In the genomic region with DNA sequence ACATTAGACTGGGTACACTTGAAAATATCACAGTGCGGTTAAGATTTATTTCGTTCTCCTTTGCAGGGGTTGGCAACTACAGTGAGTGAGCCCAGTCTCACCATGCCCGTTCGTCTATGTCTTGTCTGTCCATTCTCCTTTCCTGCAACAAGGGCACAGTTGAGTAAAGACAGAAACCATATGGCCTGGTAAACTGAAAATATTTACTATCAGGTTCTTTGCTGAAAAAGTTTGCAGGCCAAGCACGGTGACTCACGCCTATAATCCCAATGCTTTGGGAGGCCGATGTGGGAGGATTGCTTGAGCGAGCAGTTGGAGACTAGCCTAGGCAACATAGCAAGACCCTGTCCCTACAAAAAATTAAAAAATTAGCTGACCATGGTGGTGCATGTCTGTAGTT, we compare ENCODE assay signal across 16 cellular contexts. TPM values are rescaled to one million over a fixed set of nuclear protein-coding genes. Genes with fewer than 3 reads are reported as not detected.
DNase-seq lines count a peak whose midpoint lies in the region; ATAC-seq and TF ChIP-seq lines count a peak whose summit lies in the region.
"Had no signal": no experiment of that assay in that cellular context is flagged by ENCODE, and none has a peak within 500 bp of the region (broad histone marks: within the 10 kb centered on the region; RNA-seq: fewer than 3 reads in every experiment).

No MANE protein-coding gene starts in this region.

- in situ Hi-C loops in Panc1 (cut with HindIII; ENCODE audit: low pct_unique_long_range_greater_than_20kb, low sequenced_read_pairs), result no loop called here

- H3K27ac ChIP-seq in Panc1 (ENCODE audit: low read length), result no peak overlapping the region
- no peak overlapping the region for H3K27ac ChIP-seq in foreskin keratinocyte

- peaks cover 3% of the 10 kb centered on the region for H3K9me3 Mint-ChIP-seq in progenitor cell of endocrine pancreas (ENCODE audit: low read depth)

- no peaks in the 10 kb centered on the region for H3K4me1 ChIP-seq in Panc1 (ENCODE audit: control insufficient read depth, insufficient read depth, low read length)
- H3K4me1 ChIP-seq in foreskin keratinocyte, result peaks cover 6% of the 10 kb centered on the region

- H3K27me3 Mint-ChIP-seq in progenitor cell of endocrine pancreas, result no peaks in the 10 kb centered on the region

- H3K36me3 ChIP-seq in Panc1 (ENCODE audit: control insufficient read depth, insufficient read depth, low read length), result no peaks in the 10 kb centered on the region

- POLR2A ChIA-PET in Panc1 (lab: Charles Lee), result interaction anchor here (0.6 kb wide), 2 partner anchors 12 to 397 kb away, joined by 5 to 8 read pairs; no protein-coding TSS in a partner anchor

- H3K36me3 Mint-ChIP-seq in progenitor cell of endocrine pancreas (ENCODE audit: insufficient read depth), result peaks cover 2% of the 10 kb centered on the region
- H3K36me3 Mint-ChIP-seq: CD14-positive monocyte had no signal

- TF ChIP-seq CTCF in Panc1 (IDR thresholded peaks at IDR 0.05) (no peak), fibroblast of the aortic adventitia (IDR thresholded peaks at IDR 0.05; ENCODE audit: insufficient read depth, low read length) (no peak), progenitor cell of endocrine pancreas (IDR thresholded peaks at IDR 0.05; ENCODE audit: unreplicated experiment) (no peak), foreskin keratinocyte (conservative IDR thresholded peaks at IDR 0.05) (no peak)

- ATAC-seq in Panc1 (peak; percentile 71), foreskin keratinocyte (no peak), HG03565 (IDR thresholded peaks at IDR 0.05; ENCODE audit: unreplicated experiment) (no peak)

- BruUV-seq in Panc1 (replicated peaks; lab: Mats Ljungman, UMichigan), result no TSS peak

- H3K27ac Mint-ChIP-seq in progenitor cell of endocrine pancreas, result peak overlapping the region; percentile 29
- H3K27ac Mint-ChIP-seq: CD14-positive monocyte had no signal

- H3K4me3 ChIP-seq in Panc1 (ENCODE audit: low read depth in 2 of 2, low read length in 2 of 2) (no peak overlapping the region), fibroblast of the aortic adventitia (ENCODE audit: low read depth, low read length) (no peak overlapping the region)

- no peak overlapping the region for H3K4me3 Mint-ChIP-seq in progenitor cell of endocrine pancreas (ENCODE audit: low read depth)

- no peaks in the 10 kb centered on the region for H3K9me3 ChIP-seq in Panc1 (ENCODE audit: control insufficient read depth, insufficient read depth, low read depth, low read length)

- H3K27me3 ChIP-seq in Panc1 (ENCODE audit: control insufficient read depth, insufficient read depth, low read length) (no peaks in the 10 kb centered on the region), foreskin keratinocyte (no peaks in the 10 kb centered on the region)

- peak; percentile 30 for DNase-seq in Daoy (ENCODE audit: low read depth)
- DNase-seq in Panc1 (ENCODE audit: low read depth, low spot score), result no peak
- DNase-seq in fibroblast of the aortic adventitia (ENCODE audit: low read depth), result peak; percentile 25
- no peak for DNase-seq in progenitor cell of endocrine pancreas (ENCODE audit: low spot score, unreplicated experiment)
- DNase-seq in activated CD4-positive, alpha-beta T cell treated with anti-CD3 and anti-CD28 coated beads, Interleukin-2, amount 50 U/mL, for 48 hours, result no peak
- no peak for DNase-seq in foreskin keratinocyte
- no peak for DNase-seq in NCI-H446 (lab: John Stamatoyannopoulos, UW)
- DNase-seq: COR-L47, DMS153, NCI-H1092, NCI-H2107, NCI-H446 treated with DMSO at 0.1 percent for 48 hours, NCI-H774, SHP77 had no signal

- CTCF ChIA-PET in Panc1 (lab: Charles Lee), result no interaction called here

- H3K4me1 Mint-ChIP-seq in progenitor cell of endocrine pancreas (ENCODE audit: low read depth), result peaks cover 13% of the 10 kb centered on the region
- H3K4me1 Mint-ChIP-seq: CD14-positive monocyte had no signal

- intact Hi-C loops in Panc1 (cut with micrococcal nuclease; ENCODE audit: unreplicated experiment), result no loop called here

RNA-seq across cellular contexts. Expression of a gene that starts 11.4 kb away (rescaled TPM):
- total RNA-seq in Daoy (2014; rRNA removed; shearing (Covaris generic)), result 9.0 and 10.7 TPM in 2 replicates
- total RNA-seq in Panc1 (2021; ENCODE audit: unreplicated experiment), result 28.0 TPM
- polyA plus RNA-seq in Panc1 (2012; ENCODE audit: insufficient read length), result 22.4 TPM
- total RNA-seq in fibroblast of the aortic adventitia (ENCODE audit: low replicate concordance), result 9.4 and 10.6 TPM in 2 replicates
- total RNA-seq in progenitor cell of endocrine pancreas, result 8.5 and 12.3 TPM in 2 replicates
- total RNA-seq in foreskin keratinocyte, result 2.6 and 3.9 TPM in 2 replicates
- 2.0 and 2.4 TPM in 2 replicates for polyA plus RNA-seq in foreskin keratinocyte

Comparison
In these comparisons a context has a peak if more than half of its experiments do, and no peak if none do; other contexts are left out.
1. DNase-seq: peak in Daoy (single experiment) and fibroblast of the aortic adventitia (single experiment); none in Panc1 (single experiment), progenitor cell of endocrine pancreas (single experiment), activated CD4-positive, alpha-beta T cell treated with anti-CD3 and anti-CD28 coated beads, Interleukin-2, amount 50 U/mL, for 48 hours (0 of 2), foreskin keratinocyte (0 of 2) and NCI-H446 (0 of 2).